7 cellular contexts compared by ENCODE assay signal in the genomic region with DNA sequence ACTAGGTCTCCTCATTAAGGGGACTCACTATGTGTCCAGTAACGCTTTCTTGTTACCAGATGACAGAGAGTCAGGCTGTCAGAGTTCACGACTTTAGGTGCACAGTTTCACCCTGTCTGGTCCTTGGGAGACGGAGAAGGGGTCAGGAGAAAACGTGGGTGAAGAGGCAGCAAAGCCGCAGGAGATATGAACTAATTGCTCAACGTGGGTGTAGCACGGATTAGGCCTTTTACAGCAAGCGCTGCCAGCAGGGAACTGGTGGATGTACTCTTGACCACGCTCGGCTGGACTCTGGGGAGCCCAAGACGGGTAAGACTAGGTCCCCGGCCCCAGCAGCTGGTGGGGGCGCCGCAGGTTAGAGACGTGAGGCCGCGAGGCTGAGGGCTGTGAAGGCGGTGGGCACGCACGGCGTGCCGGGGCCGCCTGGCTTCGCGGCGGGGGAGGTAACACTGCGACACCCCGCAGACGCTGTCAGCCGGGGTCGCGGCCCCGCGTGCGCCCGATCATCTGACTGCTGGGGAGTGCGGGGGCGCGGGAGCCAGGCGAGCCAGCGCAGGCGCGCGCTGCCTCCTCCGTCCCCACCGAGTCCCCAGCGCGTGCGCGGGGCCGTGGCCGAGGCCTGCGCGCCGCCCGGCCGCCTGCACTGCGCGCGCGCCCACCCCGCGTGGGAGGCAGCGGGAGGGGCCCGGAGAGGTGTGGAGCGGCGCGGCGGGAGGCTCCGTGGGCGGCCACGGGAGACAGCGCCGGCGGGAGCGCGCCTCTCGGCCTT. TPM values are rescaled to one million over a fixed set of nuclear protein-coding genes. Genes with fewer than 3 reads are reported as not detected.
DNase-seq lines count a peak whose midpoint lies in the region; ATAC-seq lines count a peak whose summit lies in the region.

A gene with protein sequence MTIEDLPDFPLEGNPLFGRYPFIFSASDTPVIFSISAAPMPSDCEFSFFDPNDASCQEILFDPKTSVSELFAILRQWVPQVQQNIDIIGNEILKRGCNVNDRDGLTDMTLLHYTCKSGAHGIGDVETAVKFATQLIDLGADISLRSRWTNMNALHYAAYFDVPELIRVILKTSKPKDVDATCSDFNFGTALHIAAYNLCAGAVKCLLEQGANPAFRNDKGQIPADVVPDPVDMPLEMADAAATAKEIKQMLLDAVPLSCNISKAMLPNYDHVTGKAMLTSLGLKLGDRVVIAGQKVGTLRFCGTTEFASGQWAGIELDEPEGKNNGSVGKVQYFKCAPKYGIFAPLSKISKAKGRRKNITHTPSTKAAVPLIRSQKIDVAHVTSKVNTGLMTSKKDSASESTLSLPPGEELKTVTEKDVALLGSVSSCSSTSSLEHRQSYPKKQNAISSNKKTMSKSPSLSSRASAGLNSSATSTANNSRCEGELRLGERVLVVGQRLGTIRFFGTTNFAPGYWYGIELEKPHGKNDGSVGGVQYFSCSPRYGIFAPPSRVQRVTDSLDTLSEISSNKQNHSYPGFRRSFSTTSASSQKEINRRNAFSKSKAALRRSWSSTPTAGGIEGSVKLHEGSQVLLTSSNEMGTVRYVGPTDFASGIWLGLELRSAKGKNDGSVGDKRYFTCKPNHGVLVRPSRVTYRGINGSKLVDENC (plus strand): TSS at position 575 of the 769 bp plus-strand sequence. CDS start 5,974 bp downstream, outside the sequence.

- intact Hi-C loops in T-helper 2 cell treated with Interferon-gamma antibody and Interleukin-4, amounts not matched to agents 100 ng/mL and 5 ng/mL, for 36 hours (cut with micrococcal nuclease) = loop anchor here (5.0 kb wide), 3 partner anchors 82 to 1223 kb away; a partner anchor contains a TSS
- intact Hi-C loops in sciatic nerve (cut with DNase I) = loop anchor here (10.0 kb wide), 1 partner anchor 50 kb away; no protein-coding TSS in a partner anchor

- DNase-seq in astrocyte of the hippocampus (ENCODE audit: low read depth, low spot score) = peak; percentile 81
- peak in 46 of 51 donors; percentile 19 to 84 (median 61) for DNase-seq in hypothalamus (lab: John Stamatoyannopoulos, UW)
- peak; percentile 84 for DNase-seq in sciatic nerve (ENCODE audit: low spot score)
- DNase-seq in SIG-M5 (lab: John Stamatoyannopoulos, UW) = no peak

- ATAC-seq in GM18868 (IDR thresholded peaks at IDR 0.05; ENCODE audit: unreplicated experiment) (peak; percentile 53), HG03135 (IDR thresholded peaks at IDR 0.05; ENCODE audit: unreplicated experiment) (peak; percentile 44), sciatic nerve (peak; percentile 81)

RNA-seq across cellular contexts. Expression of the gene that starts here (rescaled TPM):
- total RNA-seq in T-helper 2 cell treated with Interferon-gamma antibody and Interleukin-4, amounts not matched to agents 100 ng/mL and 5 ng/mL, for 36 hours = 27.8 and 28.2 TPM in 2 replicates
- 85.6 TPM for total RNA-seq in sciatic nerve
